7 cellular contexts compared by ENCODE assay signal in genomic region chr1:108785880-108786279, GRCh38.
"Had no signal": no experiment of that assay in that cellular context is flagged by ENCODE, and none has a peak within 500 bp of the region (broad histone marks: within the 10 kb centered on the region; RNA-seq: fewer than 3 reads in every experiment).

No MANE protein-coding gene starts in this region.

- H2AFZ ChIP-seq: GM23248 had no signal

- ATAC-seq: HCT116 had no signal

- DNase-seq: GM23248, GOT3, H7, IMR-90, KBM-7 had no signal

- H3K4me1 ChIP-seq: HAP-1 had no signal

- H3K4me3 ChIP-seq: GM23248, HAP-1 had no signal

- H3K27ac ChIP-seq: GM23248 had no signal

- H3K9ac ChIP-seq: GM23248 had no signal
